In the genomic region with DNA sequence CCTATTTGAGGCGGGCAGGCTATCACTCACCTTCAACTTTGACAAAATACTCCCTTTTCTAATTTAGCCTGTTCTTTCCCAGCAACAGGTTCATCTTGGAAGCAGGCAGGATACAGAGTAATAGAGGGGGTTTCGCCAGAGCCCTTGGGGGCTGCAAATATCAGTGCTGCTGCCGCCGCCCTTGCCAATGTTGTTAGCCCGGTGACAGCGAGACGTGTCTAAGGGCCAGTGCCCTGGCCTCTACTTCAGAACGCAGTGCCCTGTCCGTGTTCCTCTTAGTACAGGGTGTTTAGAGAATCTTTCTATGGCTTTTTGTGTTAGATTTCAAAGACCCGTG, we compare ENCODE assay signal across 8 cellular contexts. TPM values are rescaled to one million over a fixed set of nuclear protein-coding genes. Genes with fewer than 3 reads are reported as not detected.
DNase-seq lines count a peak whose midpoint lies in the region; ATAC-seq, FAIRE-seq and TF ChIP-seq lines count a peak whose summit lies in the region.

No MANE protein-coding gene starts in this region.

- H3K4me1 ChIP-seq in foreskin keratinocyte (peaks cover 11% of the 10 kb centered on the region), pancreas (peaks cover 12 to 34% (median 25%) of the 10 kb centered on the region in 3 donors)

- no peaks in the 10 kb centered on the region for H3K27me3 ChIP-seq in foreskin keratinocyte
- H3K27me3 ChIP-seq in pancreas: no peaks in the 10 kb centered on the region

- peaks cover 0 to 5% (median 5%) of the 10 kb centered on the region in 3 donors for H3K36me3 ChIP-seq in pancreas

- H3K27me3 Mint-ChIP-seq in activated CD8-positive, alpha-beta T cell treated with anti-CD3 and anti-CD28 coated beads, Interleukin-2, amount 10 ng/mL, durations not matched to agents 7 days and 5 days (ENCODE audit: low read depth): no peaks in the 10 kb centered on the region

- peak overlapping the region; percentile 92 for H3K27ac Mint-ChIP-seq in activated CD8-positive, alpha-beta T cell treated with anti-CD3 and anti-CD28 coated beads, Interleukin-2, amount 10 ng/mL, durations not matched to agents 7 days and 5 days

- TF ChIP-seq CTCF in foreskin keratinocyte (conservative IDR thresholded peaks at IDR 0.05) (no peak), pancreas (IDR thresholded peaks at IDR 0.05) (no peak)

- peak overlapping the region; percentile 73 to 94 (median 85) for H3K4me3 ChIP-seq in pancreas

- H3K9me3 ChIP-seq in pancreas: no peaks in the 10 kb centered on the region

- WGBS in pancreas, 2 donors: 0% methylated on average over 10 of the region's 10 CpGs

- peak; percentile 6 for ATAC-seq in activated CD8-positive, alpha-beta T cell treated with anti-CD3 and anti-CD28 coated beads, Interleukin-2, amount 10 ng/mL, durations not matched to agents 7 days and 5 days
- ATAC-seq in foreskin keratinocyte (no peak), pancreas (peak; percentile 17 to 44 (median 32)), GM21737 (IDR thresholded peaks at IDR 0.05; ENCODE audit: unreplicated experiment) (no peak)

- peak overlapping the region; percentile 86 for H3K27ac ChIP-seq in foreskin keratinocyte
- peak overlapping the region; percentile 91 to 94 (median 93) for H3K27ac ChIP-seq in pancreas

- peak; percentile 29 for DNase-seq in activated naive CD4-positive, alpha-beta T cell treated with Interleukin-2 at 50 U/mL for 16 hours
- DNase-seq in activated naive CD4-positive, alpha-beta T cell (lab: John Stamatoyannopoulos, UW): no peak
- DNase-seq in activated CD8-positive, alpha-beta T cell treated with anti-CD3 and anti-CD28 coated beads, Interleukin-2, amount 10 ng/mL, durations not matched to agents 7 days and 5 days: peak; percentile 30
- DNase-seq in foreskin keratinocyte: no peak
- DNase-seq in pancreas: peak in 2 of 6 donors; percentile 29 to 55
- DNase-seq in NCI-H2171 (lab: John Stamatoyannopoulos, UW): no peak
- DNase-seq in GDM1 (lab: John Stamatoyannopoulos, UW): no peak

- POLR2A ChIA-PET in activated CD8-positive, alpha-beta T cell treated with anti-CD3 and anti-CD28 coated beads, Interleukin-2, amount 10 ng/mL, durations not matched to agents 7 days and 5 days (lab: Charles Lee): interaction anchor here (1.0 to 2.4 kb wide), 4 partner anchors 12 to 114 kb away, joined by 4 to 50 read pairs (median 9); no protein-coding TSS in a partner anchor

- H3K9me3 Mint-ChIP-seq in activated CD8-positive, alpha-beta T cell treated with anti-CD3 and anti-CD28 coated beads, Interleukin-2, amount 10 ng/mL, durations not matched to agents 7 days and 5 days (ENCODE audit: insufficient read depth): no peaks in the 10 kb centered on the region

- CTCF ChIA-PET in activated CD8-positive, alpha-beta T cell treated with anti-CD3 and anti-CD28 coated beads, Interleukin-2, amount 10 ng/mL, durations not matched to agents 7 days and 5 days (lab: Charles Lee): interaction anchor here (0.7 to 2.8 kb wide), 4 partner anchors 11 to 344 kb away, joined by 3 to 42 read pairs (median 20); no protein-coding TSS in a partner anchor

- no peak for FAIRE-seq in pancreas (lab: Jason Lieb, UNC)

- H3K4me3 Mint-ChIP-seq in activated CD8-positive, alpha-beta T cell treated with anti-CD3 and anti-CD28 coated beads, Interleukin-2, amount 10 ng/mL, durations not matched to agents 7 days and 5 days: peak overlapping the region; percentile 89

- H3K4me1 Mint-ChIP-seq in activated CD8-positive, alpha-beta T cell treated with anti-CD3 and anti-CD28 coated beads, Interleukin-2, amount 10 ng/mL, durations not matched to agents 7 days and 5 days (ENCODE audit: low read depth): peaks cover 55% of the 10 kb centered on the region

- H3K36me3 Mint-ChIP-seq in activated CD8-positive, alpha-beta T cell treated with anti-CD3 and anti-CD28 coated beads, Interleukin-2, amount 10 ng/mL, durations not matched to agents 7 days and 5 days (ENCODE audit: low read depth): peaks cover 60% of the 10 kb centered on the region

- intact Hi-C loops in pancreas (cut with DNase I): no loop called here

RNA-seq across cellular contexts. Expression of a gene that starts 0.7 kb away (rescaled TPM):
- total RNA-seq in activated CD8-positive, alpha-beta T cell treated with anti-CD3 and anti-CD28 coated beads, Interleukin-2, amount 10 ng/mL, durations not matched to agents 7 days and 5 days: 10 to 100 TPM; 35.1 to 36.5 TPM
- total RNA-seq in foreskin keratinocyte (21.4 and 22.7 TPM in 2 replicates), pancreas (10 to 100 TPM; 18.0 to 26.9 (median 21.3) TPM)
- polyA plus RNA-seq in foreskin keratinocyte (17.2 and 18.8 TPM in 2 replicates), pancreas (10 to 100 TPM; 15.7 to 28.1 TPM)

RNA-seq across cellular contexts. Expression of a gene that starts 1.2 kb away (rescaled TPM):
- 100 to 1,000 TPM; 139 to 141 TPM for total RNA-seq in activated CD8-positive, alpha-beta T cell treated with anti-CD3 and anti-CD28 coated beads, Interleukin-2, amount 10 ng/mL, durations not matched to agents 7 days and 5 days
- total RNA-seq in foreskin keratinocyte (110 and 122 TPM in 2 replicates), pancreas (10 to 100 TPM; 47.1 to 66.4 (median 59.2) TPM)
- polyA plus RNA-seq in foreskin keratinocyte (34.5 and 41.6 TPM in 2 replicates), pancreas (10 to 100 TPM; 24.2 to 33.2 TPM)

Comparison
In these comparisons a context has a peak if more than half of its experiments do, and no peak if none do; other contexts are left out.
1. DNase-seq: peak in activated naive CD4-positive, alpha-beta T cell treated with Interleukin-2 at 50 U/mL for 16 hours (single experiment) and activated CD8-positive, alpha-beta T cell treated with anti-CD3 and anti-CD28 coated beads, Interleukin-2, amount 10 ng/mL, durations not matched to agents 7 days and 5 days (single experiment); none in activated naive CD4-positive, alpha-beta T cell (0 of 4), foreskin keratinocyte (0 of 2), NCI-H2171 (single experiment) and GDM1 (single experiment).
2. ATAC-seq: peak in activated CD8-positive, alpha-beta T cell treated with anti-CD3 and anti-CD28 coated beads, Interleukin-2, amount 10 ng/mL, durations not matched to agents 7 days and 5 days (single experiment) and pancreas (4 of 4); none in foreskin keratinocyte (single experiment) and GM21737 (single experiment).